ENCODE assay signal across 8 cellular contexts in genomic region chr9:135906291-135907005, GRCh38. TPM values are rescaled to one million over a fixed set of nuclear protein-coding genes. Genes with fewer than 3 reads are reported as not detected.
DNase-seq lines count a peak whose midpoint lies in the region; ATAC-seq, FAIRE-seq and TF ChIP-seq lines count a peak whose summit lies in the region.

No MANE protein-coding gene starts in this region.

- peak in 1 of 2 experiments; percentile 33 for DNase-seq in A549 (ENCODE audit: low read depth in 1 of 2, low spot score in 1 of 2)
- no peak for DNase-seq in epithelial cell of prostate (ENCODE audit: low read depth, low spot score)
- DNase-seq in neural crest cell (ENCODE audit: low read depth, low spot score), result no peak
- DNase-seq in occipital lobe (lab: John Stamatoyannopoulos, UW), result no peak
- no peak for DNase-seq in hepatic stellate cell (ENCODE audit: low spot score)

- peak overlapping the region; percentile 96 for H3K4me3 Mint-ChIP-seq in neural crest cell

- no peak for TF ChIP-seq EP300 in A549 (IDR thresholded peaks at IDR 0.05)

- no peak for TF ChIP-seq POLR2A in A549 (IDR thresholded peaks at IDR 0.05; ENCODE audit: low read length)

- H3K9me2 ChIP-seq in SU-DHL-6 (replicated peaks; ENCODE audit: insufficient read depth, low read length), result no peaks in the 10 kb centered on the region

- FAIRE-seq in A549 (lab: Jason Lieb, UNC), result no peak

- TF ChIP-seq CTCF in A549 (IDR thresholded peaks at IDR 0.05) (no peak), GM12875 (IDR thresholded peaks at IDR 0.05; ENCODE audit: borderline replicate concordance, insufficient read depth, low read depth, low read length) (no peak), SU-DHL-6 (IDR thresholded peaks at IDR 0.05; ENCODE audit: insufficient read depth, low read length, poor library complexity, severe bottlenecking) (no peak), neural crest cell (conservative IDR thresholded peaks at IDR 0.05) (no peak)

- H3K27me3 Mint-ChIP-seq in neural crest cell (ENCODE audit: low read depth), result peaks cover 3% of the 10 kb centered on the region

- peak overlapping the region; percentile 87 for H3K27ac Mint-ChIP-seq in neural crest cell (ENCODE audit: unreplicated experiment)

- H3K4me2 ChIP-seq in A549 (peak overlapping the region; percentile 86), SU-DHL-6 (ENCODE audit: low read depth, low read length, poor library complexity, severe bottlenecking) (peak overlapping the region; percentile 93)

- peaks cover 70% of the 10 kb centered on the region for H3K79me2 ChIP-seq in SU-DHL-6 (ENCODE audit: insufficient read depth, low read length)

- peaks cover 22% of the 10 kb centered on the region for H3K4me1 ChIP-seq in A549

- POLR2A ChIA-PET in A549 (lab: Yijun Ruan, JAX), result no interaction called here

- peaks cover 58% of the 10 kb centered on the region for H3K4me1 Mint-ChIP-seq in neural crest cell

- peaks cover 9% of the 10 kb centered on the region; the same call in 1 of the 2 replicates for H4K20me1 ChIP-seq in SU-DHL-6 (ENCODE audit: low read depth, low read length)

- no peak overlapping the region for H2AFZ ChIP-seq in SU-DHL-6 (ENCODE audit: low read depth, low read length, severe bottlenecking)

- H3K27me3 ChIP-seq in SU-DHL-6 (ENCODE audit: low read length), result no peaks in the 10 kb centered on the region

- no peaks in the 10 kb centered on the region for H3K36me3 ChIP-seq in SU-DHL-6 (ENCODE audit: low read length)

- CTCF ChIA-PET in A549 (lab: Yijun Ruan, JAX), result interaction anchor here (1.0 kb wide), 1 partner anchor 9 kb away, joined by 3 read pairs; no protein-coding TSS in a partner anchor

- H3F3A ChIP-seq in SU-DHL-6 (ENCODE audit: insufficient read depth), result peaks cover 6% of the 10 kb centered on the region

- H3K9ac ChIP-seq in SU-DHL-6 (ENCODE audit: low read length), result peak overlapping the region; percentile 72

- peaks cover 8% of the 10 kb centered on the region for H3K9me3 Mint-ChIP-seq in neural crest cell

- peaks cover 38% of the 10 kb centered on the region for H3K36me3 Mint-ChIP-seq in neural crest cell (ENCODE audit: low read depth)

- H3K27ac ChIP-seq in A549 (peak overlapping the region; percentile 73 to 93), SU-DHL-6 (ENCODE audit: low read depth, low read length) (0 out of 2 replicates have a peak overlapping the region, but pooled peaks have one; percentile 17), epithelial cell of prostate (peak overlapping the region; percentile 94)

- 6% methylated on average over 27 of the region's 70 CpGs for WGBS in A549 (ENCODE audit: missing lambda C conversion rate)

- peak; percentile 35 to 40 for ATAC-seq in A549
- peak; percentile 14 for ATAC-seq in HG03108 (IDR thresholded peaks at IDR 0.05; ENCODE audit: unreplicated experiment)

- H3K9me3 ChIP-seq in A549 (peaks cover 27% of the 10 kb centered on the region), SU-DHL-6 (ENCODE audit: insufficient read depth, low read length) (no peaks in the 10 kb centered on the region)

- TF ChIP-seq RAD21 in A549 (conservative IDR thresholded peaks at IDR 0.05 in 1 of 2, IDR thresholded peaks at IDR 0.05 in 1 of 2), result no peak

- H3K4me3 ChIP-seq in A549, result peak overlapping the region; percentile 66
- H3K4me3 ChIP-seq in GM12875 (ENCODE audit: low read depth, low read length), result peak overlapping the region; percentile 63
- peak overlapping the region; percentile 60 for H3K4me3 ChIP-seq in SU-DHL-6 (ENCODE audit: insufficient read depth, low read length, poor library complexity, severe bottlenecking)

TF ChIP-seq in A549, 52 proteins besides CTCF, POLR2A, EP300 and RAD21:
- TF ChIP-seq E2F6 (IDR thresholded peaks at IDR 0.05; ENCODE audit: borderline replicate concordance, low read depth), result peak; percentile 16; the same call in 1 of the 2 replicates
- TF ChIP-seq RCOR1 (IDR thresholded peaks at IDR 0.05; ENCODE audit: low read depth, low read length), result no peak
- no peak for TF ChIP-seq JUN (IDR thresholded peaks at IDR 0.05)

RNA-seq across cellular contexts. Expression of gene CAMSAP1, which starts 0.9 kb away (rescaled TPM):
- polyA plus RNA-seq in A549 (2011; rRNA removed) (8.6 and 11.0 TPM in 2 replicates), A549 (2017; fragmentation: RNase III; extraction: RNeasy Plus Mini Kit Qiagen cat#74134 plus additional on column Dnase treatment) (14.6 to 16.6 TPM (median 15.0 TPM) in 3 replicates)
- 7.1 and 7.8 TPM in 2 replicates for polyA plus RNA-seq in A549 (2012; cell fraction: cytosol; rRNA removed)
- 8.5 and 11.2 TPM in 2 replicates for polyA plus RNA-seq in A549 (2012; cell fraction: nucleus; rRNA removed)
- polyA minus RNA-seq in A549 (2011; rRNA and poly(A)+ RNA removed), result 41.1 and 49.9 TPM in 2 replicates
- total RNA-seq in neural crest cell (79.3 and 80.8 TPM in 2 replicates), occipital lobe (128 TPM)

RNA-seq across cellular contexts. Expression of gene UBAC1, which starts 54.7 kb away (rescaled TPM):
- polyA plus RNA-seq in A549 (2011; rRNA removed) (31.5 and 37.6 TPM in 2 replicates), A549 (2017; fragmentation: RNase III; extraction: RNeasy Plus Mini Kit Qiagen cat#74134 plus additional on column Dnase treatment) (28.7 to 30.8 TPM (median 29.8 TPM) in 3 replicates)
- polyA plus RNA-seq in A549 (2012; cell fraction: cytosol; rRNA removed), result 55.0 and 56.4 TPM in 2 replicates
- 44.6 and 56.7 TPM in 2 replicates for polyA plus RNA-seq in A549 (2012; cell fraction: nucleus; rRNA removed)
- 21.2 and 21.9 TPM in 2 replicates for polyA minus RNA-seq in A549 (2011; rRNA and poly(A)+ RNA removed)
- total RNA-seq in neural crest cell (49.3 and 51.9 TPM in 2 replicates), occipital lobe (32.8 TPM)

Comparison
In these comparisons a context has a peak if more than half of its experiments do, and no peak if none do; other contexts are left out.
1. H3K27ac ChIP-seq: peak in every context shown above with its lines; median percentile 94 in epithelial cell of prostate; 83 in A549; 17 in SU-DHL-6.